In the genomic region with DNA sequence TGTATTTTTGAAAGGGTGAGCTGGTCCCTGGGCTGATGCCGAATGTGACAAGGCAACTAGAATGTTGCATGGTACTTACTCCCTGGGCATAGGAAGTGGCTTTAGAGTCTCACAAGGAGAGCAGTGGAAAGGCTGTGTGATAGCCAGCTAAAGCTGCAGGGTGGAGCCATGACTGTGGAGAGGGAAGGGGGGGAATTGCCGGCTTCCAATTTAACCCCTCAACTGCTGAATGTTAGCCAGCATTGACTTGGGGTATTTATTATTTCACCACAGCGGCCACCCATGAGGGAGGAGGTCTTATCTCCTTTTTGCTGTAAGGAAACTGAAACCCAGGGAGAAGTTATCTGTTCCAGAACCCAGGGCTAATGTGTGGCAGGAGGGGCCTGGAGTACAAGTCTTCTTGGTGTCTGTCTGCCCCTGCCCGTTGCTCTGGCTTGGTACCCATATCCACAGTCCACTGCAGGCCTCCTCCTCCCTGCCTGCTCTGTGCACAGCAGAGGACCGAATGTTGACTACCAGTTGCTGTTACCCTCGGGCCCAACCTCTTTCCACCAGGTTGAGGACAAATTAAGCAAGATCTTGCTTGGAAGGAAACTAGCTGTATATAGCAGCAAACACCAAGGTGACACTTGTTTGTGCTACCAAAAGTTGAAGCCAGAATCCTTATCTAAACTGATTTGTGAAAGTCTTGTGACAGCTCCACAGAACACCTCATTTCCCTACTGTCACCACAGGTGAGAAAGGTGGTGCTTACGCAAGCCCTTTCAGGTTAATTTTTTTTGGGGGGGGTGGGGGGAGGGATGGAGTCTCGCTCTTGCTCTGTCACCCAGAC, we compare ENCODE assay signal across 11 cellular contexts. TPM values are rescaled to one million over a fixed set of nuclear protein-coding genes. Genes with fewer than 3 reads are reported as not detected.
DNase-seq lines count a peak whose midpoint lies in the region; ATAC-seq, FAIRE-seq and TF ChIP-seq lines count a peak whose summit lies in the region.
"Had no signal": no experiment of that assay in that cellular context is flagged by ENCODE, and none has a peak within 500 bp of the region (broad histone marks: within the 10 kb centered on the region; RNA-seq: fewer than 3 reads in every experiment).

No MANE protein-coding gene starts in this region.

- CTCF ChIA-PET in HepG2 (lab: Yijun Ruan, JAX; ENCODE audit: low intra/inter-chr PET ratio, low total read pairs): no interaction called here

- POLR2A ChIA-PET in HepG2 (lab: Yijun Ruan, JAX): no interaction called here

- H3K9me3 ChIP-seq in liver (ENCODE audit: control insufficient read depth in 4 of 4, low read length in 3 of 4) (no peaks in the 10 kb centered on the region), HepG2 (ENCODE audit: low read length) (no peaks in the 10 kb centered on the region), neutrophil (no peaks in the 10 kb centered on the region), vagina (no peaks in the 10 kb centered on the region)

- ATAC-seq in HepG2 (no peak), HG03108 (IDR thresholded peaks at IDR 0.05; ENCODE audit: unreplicated experiment) (no peak)
- ATAC-seq: activated CD8-positive, alpha-beta T cell treated with anti-CD3 and anti-CD28 coated beads for 36 hours had no signal

- no TSS peak for BruUV-seq in HepG2 (replicated peaks; lab: Mats Ljungman, UMichigan)

- 28% methylated on average over 8 of the region's 8 CpGs for WGBS in liver
- 88% methylated on average over 7 of the region's 8 CpGs for WGBS in HepG2 (ENCODE audit: low lambda C conversion rate)

- H3K9ac ChIP-seq in liver (ENCODE audit: low read depth in 1 of 2, low read length in 2 of 2): peak overlapping the region; percentile 11 to 24
- no peak overlapping the region for H3K9ac ChIP-seq in HepG2 (ENCODE audit: insufficient read depth, low read depth, low read length)

- H3K27me3 ChIP-seq in liver (ENCODE audit: control insufficient read depth in 4 of 4, insufficient read depth in 4 of 4, low read length in 3 of 4): no peaks in the 10 kb centered on the region
- H3K27me3 ChIP-seq in HepG2 (ENCODE audit: control insufficient read depth in 1 of 2, insufficient read depth in 2 of 2, low read length in 2 of 2): no peaks in the 10 kb centered on the region; a peak in 1 of 5 replicates
- H3K27me3 ChIP-seq in neutrophil: no peaks in the 10 kb centered on the region
- H3K27me3 ChIP-seq in vagina: no peaks in the 10 kb centered on the region

- no peaks in the 10 kb centered on the region for H4K20me1 ChIP-seq in HepG2 (ENCODE audit: insufficient read depth, low read length)

- in situ Hi-C loops in HepG2 (cut with HindIII; ENCODE audit: extremely low pct_ligation_motif_present, low pct_unique_long_range_greater_than_20kb): no loop called here

- H3K4me3 ChIP-seq in liver (ENCODE audit: low read depth in 1 of 3, low read length in 3 of 3): no peak overlapping the region
- H3K4me3 ChIP-seq in HepG2 (replicated peaks in 1 of 3; ENCODE audit: insufficient read depth in 1 of 3, low read depth in 2 of 3, low read length in 3 of 3): no peak overlapping the region
- H3K4me3 ChIP-seq in neutrophil (ENCODE audit: low read depth in 1 of 2, low read length in 1 of 2): no peak overlapping the region
- H3K4me3 ChIP-seq in vagina: no peak overlapping the region

- no peak for TF ChIP-seq RAD21 in liver (IDR thresholded peaks at IDR 0.05)
- no peak for TF ChIP-seq RAD21 in HepG2 (CRISPR knock-in tag; IDR thresholded peaks at IDR 0.05)

- H3K36me3 ChIP-seq in liver (ENCODE audit: control insufficient read depth in 4 of 4, insufficient read depth in 3 of 4, low read depth in 1 of 4, low read length in 3 of 4) (no peaks in the 10 kb centered on the region), HepG2 (replicated peaks in 1 of 2; ENCODE audit: control insufficient read depth in 1 of 2, insufficient read depth in 2 of 2, low read length in 2 of 2) (0 out of 5 replicates have a peak, but pooled peaks cover 0 to 1% of the 10 kb centered on the region in 2 experiments), neutrophil (peaks cover 19% of the 10 kb centered on the region), vagina (no peaks in the 10 kb centered on the region)

- TF ChIP-seq CTCF in liver (IDR thresholded peaks at IDR 0.05; ENCODE audit: low read depth, low read length, missing input control) (no peak), HepG2 (CRISPR knock-in tag; IDR thresholded peaks at IDR 0.05) (no peak), neutrophil (IDR thresholded peaks at IDR 0.05) (no peak), vagina (IDR thresholded peaks at IDR 0.05) (no peak)

- H3K79me2 ChIP-seq in HepG2 (ENCODE audit: insufficient read depth, low read length): no peaks in the 10 kb centered on the region

- TF ChIP-seq EP300 in HepG2 (IDR thresholded peaks at IDR 0.05; ENCODE audit: low read depth in 2 of 2, low read length in 2 of 2) (no peak), HepG2 (CRISPR knock-in tag; IDR thresholded peaks at IDR 0.05; ENCODE audit: borderline replicate concordance) (no peak)

- H3K4me2 ChIP-seq in HepG2 (ENCODE audit: low read depth, low read length): no peak overlapping the region

- DNase-seq in HepG2 (ENCODE audit: low spot score) (no peak), erythroblast (lab: John Stamatoyannopoulos, UW) (peak; percentile 80 to 86), vagina (ENCODE audit: extremely low spot score in 2 of 2) (no peak)
- no peak for DNase-seq in activated naive CD4-positive, alpha-beta T cell treated with anti-CD3 and anti-CD28 coated beads, Interleukin-2, amount 50 U/mL, for 16 hours
- no peak for DNase-seq in stimulated activated naive CD4-positive, alpha-beta T cell (lab: John Stamatoyannopoulos, UW)
- DNase-seq: activated CD8-positive, alpha-beta T cell treated with anti-CD3 and anti-CD28 coated beads for 36 hours; posterior cingulate gyrus had no signal

- H3K4me1 ChIP-seq in liver (ENCODE audit: control insufficient read depth in 4 of 4, insufficient read depth in 4 of 4, low read length in 3 of 4) (peaks cover 39 to 59% (median 52%) of the 10 kb centered on the region in 4 donors), HepG2 (ENCODE audit: insufficient read depth, low read length) (peaks cover 41% of the 10 kb centered on the region), neutrophil (ENCODE audit: control insufficient read depth in 1 of 2, insufficient read depth in 1 of 2, low read depth in 1 of 2, low read length in 1 of 2) (peaks cover 60 to 61% of the 10 kb centered on the region in 2 experiments), vagina (peaks cover 100% of the 10 kb centered on the region)

- no peak overlapping the region for H2AFZ ChIP-seq in HepG2 (ENCODE audit: low read length)

- intact Hi-C loops in HepG2 (cut with micrococcal nuclease; ENCODE audit: unreplicated experiment): no loop called here
- intact Hi-C loops in vagina (cut with DNase I): no loop called here

- H3K27ac ChIP-seq in liver (ENCODE audit: low read depth in 1 of 2, low read length in 2 of 2) (peak overlapping the region; percentile 97), HepG2 (ENCODE audit: extremely low read length, insufficient read depth, low read length) (no peak overlapping the region), neutrophil (peak overlapping the region; percentile 23), vagina (peak overlapping the region; percentile 79)

- no peak for TF ChIP-seq POLR2A in HepG2 (IDR thresholded peaks at IDR 0.05; ENCODE audit: insufficient read depth in 1 of 2, low read depth in 2 of 2, low read length in 2 of 2)
- TF ChIP-seq POLR2A in erythroblast (IDR thresholded peaks at IDR 0.05; ENCODE audit: low read length): no peak
- no peak for TF ChIP-seq POLR2A in vagina (IDR thresholded peaks at IDR 0.05)

- no peak for FAIRE-seq in HepG2 (lab: Jason Lieb, UNC)

RNA-seq across cellular contexts. Expression of a gene that starts 37.6 kb away (rescaled TPM):
- 10 to 100 TPM; 25.3 to 43.6 TPM for total RNA-seq in liver
- 10 to 100 TPM; 12.3 to 29.9 TPM for polyA plus RNA-seq in liver
- total RNA-seq in HepG2 (2016; rRNA removed; fragmentation: Illumina TruSeq; extraction: Trizol): 8.3 and 11.6 TPM in 2 replicates
- total RNA-seq in HepG2 (2016; cell fraction: cytosol; rRNA removed; fragmentation: Illumina TruSeq; extraction: Trizol; ENCODE audit: low read depth): 4.0 and 4.2 TPM in 2 replicates
- 8.5 and 10.6 TPM in 2 replicates for total RNA-seq in HepG2 (2016; cell fraction: insoluble cytoplasmic fraction; rRNA removed; fragmentation: Illumina TruSeq; extraction: Trizol)
- 15.7 and 18.8 TPM in 2 replicates for total RNA-seq in HepG2 (2016; cell fraction: membrane; rRNA removed; fragmentation: Illumina TruSeq; extraction: Trizol)
- 6.4 and 7.2 TPM in 2 replicates for total RNA-seq in HepG2 (2016; cell fraction: nucleus; rRNA removed; fragmentation: Illumina TruSeq; extraction: Trizol)
- 12.3 and 14.9 TPM in 2 replicates for polyA plus RNA-seq in HepG2 (2011; rRNA removed)
- 18.7 and 19.4 TPM in 2 replicates for polyA plus RNA-seq in HepG2 (2011; cell fraction: cytosol; rRNA removed)
- polyA plus RNA-seq in HepG2 (2011; cell fraction: nucleus; rRNA removed): 8.0 and 9.0 TPM in 2 replicates
- 11.9 and 14.7 TPM in 2 replicates for polyA plus RNA-seq in HepG2 (2012)
- 2.6 and 2.8 TPM in 2 replicates for polyA plus RNA-seq in HepG2 (2016; cell fraction: cytosol; fragmentation: Illumina TruSeq; extraction: Trizol; ENCODE audit: low read depth)
- 10.0 and 11.7 TPM in 2 replicates for polyA plus RNA-seq in HepG2 (2016; cell fraction: insoluble cytoplasmic fraction; fragmentation: Illumina TruSeq; extraction: Trizol; ENCODE audit: low read depth)
- polyA plus RNA-seq in HepG2 (2016; cell fraction: membrane; fragmentation: Illumina TruSeq; extraction: Trizol; ENCODE audit: low read depth): 10.4 and 14.8 TPM in 2 replicates
- polyA plus RNA-seq in HepG2 (2016; cell fraction: nucleus; fragmentation: Illumina TruSeq; extraction: Trizol; ENCODE audit: insufficient read depth, low read depth): 9.0 and 9.1 TPM in 2 replicates
- polyA minus RNA-seq in HepG2 (2011; rRNA and poly(A)+ RNA removed; ENCODE audit: low replicate concordance): 33.2 and 39.2 TPM in 2 replicates
- 12.8 and 18.7 TPM in 2 replicates for polyA minus RNA-seq in HepG2 (2011; cell fraction: cytosol; rRNA and poly(A)+ RNA removed)
- polyA minus RNA-seq in HepG2 (2011; cell fraction: nucleus; rRNA and poly(A)+ RNA removed): 6.4 and 8.5 TPM in 2 replicates
- total RNA-seq in vagina: 80.8 TPM

RNA-seq across cellular contexts. Expression of a gene that starts 55.9 kb away (rescaled TPM):
- total RNA-seq in liver (1 to 10 TPM in 1 of 2 donors, not detected in 1; 1.0 TPM), HepG2 (2016; rRNA removed; fragmentation: Illumina TruSeq; extraction: Trizol) (0.13 and 0.14 TPM in 2 replicates), vagina (43.2 TPM)
- polyA plus RNA-seq in liver (10 to 100 TPM in 1 of 2 donors, under 1 TPM in 1; 0.16 to 13.1 TPM), HepG2 (2011; rRNA removed) (1.1 and 3.5 TPM in 2 replicates)
- 0.18 TPM in 1 of 2 replicates, not detected in the other for total RNA-seq in HepG2 (2016; cell fraction: cytosol; rRNA removed; fragmentation: Illumina TruSeq; extraction: Trizol; ENCODE audit: low read depth)
- 0.15 TPM in 1 of 2 replicates, not detected in the other for total RNA-seq in HepG2 (2016; cell fraction: insoluble cytoplasmic fraction; rRNA removed; fragmentation: Illumina TruSeq; extraction: Trizol)
- 0.14 TPM in 1 of 2 replicates, not detected in the other for total RNA-seq in HepG2 (2016; cell fraction: membrane; rRNA removed; fragmentation: Illumina TruSeq; extraction: Trizol)
- not detected in 2 replicates for total RNA-seq in HepG2 (2016; cell fraction: nucleus; rRNA removed; fragmentation: Illumina TruSeq; extraction: Trizol)
- polyA plus RNA-seq in HepG2 (2011; cell fraction: cytosol; rRNA removed): 0.87 and 3.2 TPM in 2 replicates
- polyA plus RNA-seq in HepG2 (2011; cell fraction: nucleus; rRNA removed): 0.51 and 2.0 TPM in 2 replicates
- polyA plus RNA-seq in HepG2 (2012): 8.8 and 14.0 TPM in 2 replicates
- 0.08 and 0.10 TPM in 2 replicates for polyA plus RNA-seq in HepG2 (2016; cell fraction: cytosol; fragmentation: Illumina TruSeq; extraction: Trizol; ENCODE audit: low read depth)
- polyA plus RNA-seq in HepG2 (2016; cell fraction: insoluble cytoplasmic fraction; fragmentation: Illumina TruSeq; extraction: Trizol; ENCODE audit: low read depth): 0.16 TPM in 1 of 2 replicates, not detected in the other
- polyA plus RNA-seq in HepG2 (2016; cell fraction: membrane; fragmentation: Illumina TruSeq; extraction: Trizol; ENCODE audit: low read depth): 1.4 TPM in 1 of 2 replicates, not detected in the other
- polyA plus RNA-seq in HepG2 (2016; cell fraction: nucleus; fragmentation: Illumina TruSeq; extraction: Trizol; ENCODE audit: insufficient read depth, low read depth): 0.57 TPM in 1 of 2 replicates, not detected in the other
- polyA minus RNA-seq in HepG2 (2011; rRNA and poly(A)+ RNA removed; ENCODE audit: low replicate concordance): 1.7 TPM in 1 of 2 replicates, not detected in the other
- polyA minus RNA-seq in HepG2 (2011; cell fraction: cytosol; rRNA and poly(A)+ RNA removed): 0.44 and 2.8 TPM in 2 replicates
- polyA minus RNA-seq in HepG2 (2011; cell fraction: nucleus; rRNA and poly(A)+ RNA removed): 0.39 and 1.5 TPM in 2 replicates
- total RNA-seq: activated CD8-positive, alpha-beta T cell treated with anti-CD3 and anti-CD28 coated beads for 36 hours; SK-MEL-5 had no signal

Comparison
In these comparisons a context has a peak if more than half of its experiments do, and no peak if none do; other contexts are left out.
1. DNase-seq: peak in erythroblast (2 of 2); none in HepG2 (single experiment), vagina (0 of 2), activated naive CD4-positive, alpha-beta T cell treated with anti-CD3 and anti-CD28 coated beads, Interleukin-2, amount 50 U/mL, for 16 hours (single experiment) and stimulated activated naive CD4-positive, alpha-beta T cell (0 of 6).
2. RNA of a gene that starts 55.9 kb away (total RNA-seq): 43.2 TPM in vagina (single experiment); 1.0 TPM in liver and 0.13 to 0.18 TPM in HepG2; every median in the first group is over 10 times any median in the second.